In the genomic region with DNA sequence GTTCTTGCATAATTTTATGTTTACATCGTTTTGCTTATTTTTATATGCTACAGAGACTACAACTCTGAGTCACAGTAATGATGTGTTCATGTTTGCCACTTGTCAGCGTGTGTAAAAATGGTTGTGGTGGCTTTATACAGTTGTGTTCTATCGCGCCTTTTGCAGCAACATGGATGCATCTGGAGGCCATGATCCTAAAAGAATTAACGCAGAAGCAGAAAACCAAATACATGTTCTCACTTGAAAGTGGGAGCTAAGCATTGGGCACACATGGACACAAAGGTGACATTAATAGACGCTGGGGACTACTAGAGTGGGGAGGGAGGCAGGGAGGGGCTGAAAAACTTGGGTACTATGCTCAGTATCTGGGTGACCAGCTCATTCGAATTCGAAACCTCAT, we compare ENCODE assay signal across 8 cellular contexts. TPM values are rescaled to one million over a fixed set of nuclear protein-coding genes. Genes with fewer than 3 reads are reported as not detected.
DNase-seq lines count a peak whose midpoint lies in the region; ATAC-seq and TF ChIP-seq lines count a peak whose summit lies in the region.

No MANE protein-coding gene starts in this region.

- H3K4me3 ChIP-seq in LNCaP clone FGC (ENCODE audit: low read depth, low read length) (peak overlapping the region; percentile 86), left lung (peak overlapping the region; percentile 84 to 95), tibial artery (peak overlapping the region; percentile 63 to 73)

- H3K9me3 Mint-ChIP-seq in activated naive CD8-positive, alpha-beta T cell treated with anti-CD3 and anti-CD28 coated beads for 36 hours, result no peaks in the 10 kb centered on the region

- peaks cover 15% of the 10 kb centered on the region for H3K27me3 Mint-ChIP-seq in activated naive CD8-positive, alpha-beta T cell treated with anti-CD3 and anti-CD28 coated beads for 36 hours

- H3K9me3 ChIP-seq in left lung (no peaks in the 10 kb centered on the region), tibial artery (no peaks in the 10 kb centered on the region)

- H3K4me1 Mint-ChIP-seq in activated naive CD8-positive, alpha-beta T cell treated with anti-CD3 and anti-CD28 coated beads for 36 hours, result peaks cover 16% of the 10 kb centered on the region

- peaks cover 5 to 46% of the 10 kb centered on the region in 2 donors for H3K4me1 ChIP-seq in left lung
- peaks cover 0 to 16% (median 10%) of the 10 kb centered on the region in 4 donors for H3K4me1 ChIP-seq in tibial artery

- peaks cover 25% of the 10 kb centered on the region for H3K36me3 Mint-ChIP-seq in activated naive CD8-positive, alpha-beta T cell treated with anti-CD3 and anti-CD28 coated beads for 36 hours

- DNase-seq in Ammon's horn (ENCODE audit: low spot score) (peak; percentile 12), LNCaP clone FGC (ENCODE audit: low read depth) (no peak), left lung (no peak), tibial artery (no peak), cerebellar nuclear complex (lab: John Stamatoyannopoulos, UW) (no peak), NCI-H1436 treated with DMSO at 0.1 percent for 48 hours (lab: John Stamatoyannopoulos, UW) (no peak), COR-L47 (lab: John Stamatoyannopoulos, UW) (no peak)
- DNase-seq in activated naive CD8-positive, alpha-beta T cell treated with anti-CD3 and anti-CD28 coated beads for 36 hours, result peak; percentile 17

- TF ChIP-seq CTCF in LNCaP clone FGC (IDR thresholded peaks at IDR 0.05; ENCODE audit: control insufficient read depth, extremely low read depth, insufficient read depth) (no peak), left lung (IDR thresholded peaks at IDR 0.05) (no peak), tibial artery (IDR thresholded peaks at IDR 0.05) (no peak)

- no peaks in the 10 kb centered on the region for H3K27me3 ChIP-seq in left lung
- H3K27me3 ChIP-seq in tibial artery, result no peaks in the 10 kb centered on the region

- peak overlapping the region; percentile 94 for H3K4me3 Mint-ChIP-seq in activated naive CD8-positive, alpha-beta T cell treated with anti-CD3 and anti-CD28 coated beads for 36 hours

- H3K27ac Mint-ChIP-seq in activated naive CD8-positive, alpha-beta T cell treated with anti-CD3 and anti-CD28 coated beads for 36 hours, result peak overlapping the region; percentile 96

- peak overlapping the region; percentile 96 to 99 for H3K27ac ChIP-seq in left lung
- H3K27ac ChIP-seq in tibial artery, result peak overlapping the region; percentile 92 to 95

- ATAC-seq in left lung, result no peak

- peaks cover 0 to 12% of the 10 kb centered on the region in 2 donors for H3K36me3 ChIP-seq in left lung
- H3K36me3 ChIP-seq in tibial artery, result peaks cover 0 to 6% (median 2%) of the 10 kb centered on the region in 3 donors

- intact Hi-C loops in left lung (cut with DNase I) (no loop called here), tibial artery (cut with DNase I; ENCODE audit: low total_unique reads) (loop anchor here (5.0 kb wide), 2 partner anchors 39 to 61 kb away; a partner anchor contains a TSS)

RNA-seq across cellular contexts. Expression of a gene that starts 1.0 kb away (rescaled TPM):
- total RNA-seq in activated naive CD8-positive, alpha-beta T cell treated with anti-CD3 and anti-CD28 coated beads for 36 hours, result 10 to 100 TPM; 81.9 to 92.0 TPM
- 10 to 100 TPM; 72.0 to 93.6 TPM for total RNA-seq in left lung

RNA-seq across cellular contexts. Expression of a gene that starts 9.7 kb away (rescaled TPM):
- total RNA-seq in activated naive CD8-positive, alpha-beta T cell treated with anti-CD3 and anti-CD28 coated beads for 36 hours, result 10 to 100 TPM; 17.9 to 18.3 TPM
- 10 to 100 TPM; 17.5 to 22.4 TPM for total RNA-seq in left lung

RNA-seq across cellular contexts. Expression of a gene that starts 39.6 kb away (rescaled TPM):
- 10 to 100 TPM; 12.9 to 14.5 TPM for total RNA-seq in activated naive CD8-positive, alpha-beta T cell treated with anti-CD3 and anti-CD28 coated beads for 36 hours
- 1 to 10 TPM; 8.0 to 8.8 TPM for total RNA-seq in left lung

RNA-seq across cellular contexts. Expression of a gene that starts 39.9 kb away (rescaled TPM):
- 1 to 10 TPM; 1.7 to 1.9 TPM for total RNA-seq in activated naive CD8-positive, alpha-beta T cell treated with anti-CD3 and anti-CD28 coated beads for 36 hours
- total RNA-seq in left lung, result 1 to 10 TPM; 2.0 to 2.1 TPM

Comparison
In these comparisons a context has a peak if more than half of its experiments do, and no peak if none do; other contexts are left out.
1. DNase-seq: peak in Ammon's horn (single experiment) and activated naive CD8-positive, alpha-beta T cell treated with anti-CD3 and anti-CD28 coated beads for 36 hours (single experiment); none in LNCaP clone FGC (single experiment), left lung (0 of 2), tibial artery (0 of 2), cerebellar nuclear complex (0 of 2), NCI-H1436 treated with DMSO at 0.1 percent for 48 hours (single experiment) and COR-L47 (single experiment).
2. Peak in every context shown above with its lines, with median percentiles within 50 percentile points of each other: H3K4me3 ChIP-seq.